24 cellular contexts compared by ENCODE assay signal in the genomic region with DNA sequence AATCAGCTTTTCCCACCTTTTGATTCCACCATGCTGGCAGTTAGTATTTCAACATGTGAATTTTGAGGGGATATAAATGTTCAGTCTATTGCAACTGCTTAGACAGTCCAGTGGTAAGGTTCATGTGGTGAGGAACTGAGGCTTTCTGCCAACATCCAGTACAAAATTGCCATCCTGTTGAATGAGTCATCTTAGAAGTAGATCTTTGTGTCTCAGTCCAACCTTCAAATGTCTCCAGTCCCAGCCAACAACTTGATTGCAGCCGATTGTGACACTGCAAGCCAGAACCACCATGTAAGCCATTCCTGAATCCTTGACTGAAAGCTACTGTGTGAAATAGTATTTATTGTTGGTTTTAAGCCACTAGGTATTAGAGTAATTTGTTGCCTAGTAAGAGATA.
A peak's percentile ranks its signal among the peaks of the same experiment; 100 is the strongest.
DNase-seq lines count a peak whose midpoint lies in the region; ATAC-seq and TF ChIP-seq lines count a peak whose summit lies in the region.
"Had no signal": no experiment of that assay in that cellular context is flagged by ENCODE, and none has a peak within 500 bp of the region (broad histone marks: within the 10 kb centered on the region; RNA-seq: fewer than 3 reads in every experiment).

No MANE protein-coding gene starts in this region.

- ATAC-seq in lower lobe of right lung (no peak), HG03457 (IDR thresholded peaks at IDR 0.05; ENCODE audit: unreplicated experiment) (no peak), HG02938 (IDR thresholded peaks at IDR 0.05; ENCODE audit: unreplicated experiment) (no peak)
- ATAC-seq: activated naive CD8-positive, alpha-beta T cell treated with anti-CD3 and anti-CD28 coated beads, Interleukin-2, amount 50 U/mL, for 24 hours; gastroesophageal sphincter; left colon; natural killer cell had no signal

- H3K36me3 ChIP-seq in MG63 (no peaks in the 10 kb centered on the region), lower lobe of right lung (no peaks in the 10 kb centered on the region)
- H3K36me3 ChIP-seq: cardiac muscle cell, gastroesophageal sphincter, SJCRH30, thyroid gland, WERI-Rb-1 had no signal

- H3K4me3 ChIP-seq in MG63: no peak overlapping the region
- H3K4me3 ChIP-seq in lower lobe of right lung: no peak overlapping the region
- H3K4me3 ChIP-seq: cardiac muscle cell, gastroesophageal sphincter, SJCRH30, skin epidermis, thyroid gland had no signal

- no peaks in the 10 kb centered on the region for H3K4me1 ChIP-seq in lower lobe of right lung
- H3K4me1 ChIP-seq: gastroesophageal sphincter, parathyroid adenoma, SJCRH30, thyroid gland had no signal

- TF ChIP-seq CTCF in lower lobe of right lung (IDR thresholded peaks at IDR 0.05): no peak

- H3K27ac ChIP-seq in lower lobe of right lung: no peak overlapping the region
- H3K27ac ChIP-seq: cardiac muscle cell, gastroesophageal sphincter, parathyroid adenoma, SJCRH30, skin epidermis, thyroid gland, WERI-Rb-1 had no signal

- H3K27me3 ChIP-seq in MG63 (no peaks in the 10 kb centered on the region), lower lobe of right lung (ENCODE audit: low read depth) (no peaks in the 10 kb centered on the region)
- H3K27me3 ChIP-seq: cardiac muscle cell, gastroesophageal sphincter, SJCRH30, thyroid gland had no signal

- DNase-seq in MG63 (peak; percentile 54), astrocyte of the hippocampus (ENCODE audit: low read depth, low spot score) (peak; percentile 26), iris pigment epithelial cell (ENCODE audit: low read depth) (peak; percentile 20), stromal cell of bone marrow (ENCODE audit: low read depth) (peak; percentile 53), lower lobe of right lung (no peak)
- DNase-seq: activated CD4-positive, alpha-beta memory T cell treated with anti-CD3 and anti-CD28 coated beads for 36 hours; activated effector memory CD4-positive, alpha-beta T cell treated with anti-CD3 and anti-CD28 coated beads, Interleukin-2, amount 50 U/mL, for 16 hours; activated naive CD8-positive, alpha-beta T cell treated with anti-CD3 and anti-CD28 coated beads, Interleukin-2, amount 50 U/mL, for 24 hours; H7; left colon; natural killer cell; NCI-H774; OCI-M1; stimulated activated CD4-positive, alpha-beta T cell treated with anti-CD3 and anti-CD28 coated beads, Interleukin-2, amount 100 ng/mL, for 48 hours; stimulated activated naive CD4-positive, alpha-beta T cell treated with Interleukin-2 at 50 U/mL for 16 hours; thyroid gland; WERI-Rb-1 had no signal

- intact Hi-C loops in lower lobe of right lung (cut with DNase I): no loop called here

- H3K9me3 ChIP-seq in MG63 (no peaks in the 10 kb centered on the region), lower lobe of right lung (no peaks in the 10 kb centered on the region)
- H3K9me3 ChIP-seq: gastroesophageal sphincter, thyroid gland had no signal
